In the genomic region with DNA sequence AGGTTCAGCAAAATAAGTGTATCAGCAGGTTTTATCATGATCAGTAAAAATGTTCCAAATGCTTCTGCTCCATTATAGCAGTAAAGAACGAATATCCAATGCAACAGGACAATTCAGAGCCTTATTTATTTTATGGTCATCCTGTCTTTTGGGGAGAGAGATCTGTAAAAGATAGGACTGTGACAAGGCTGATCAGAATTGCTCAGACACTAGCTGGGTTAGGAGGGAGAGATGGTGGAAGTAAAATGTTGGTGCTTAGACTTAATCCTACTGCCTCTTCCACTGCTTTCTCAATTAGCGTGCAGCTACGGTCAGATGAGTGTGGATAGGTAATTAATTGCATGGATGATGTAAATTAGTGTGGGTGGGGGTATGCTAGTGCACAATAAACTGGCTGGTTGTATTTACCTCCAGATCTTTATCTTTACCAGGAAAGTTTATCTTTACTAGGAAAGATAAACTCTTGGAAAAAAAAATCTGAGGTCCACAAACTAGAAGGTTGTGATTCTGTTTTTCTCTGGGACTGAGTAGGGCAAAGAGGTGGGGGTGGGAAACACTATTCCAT, we compare ENCODE assay signal across 10 cellular contexts. TPM values are rescaled to one million over a fixed set of nuclear protein-coding genes. Genes with fewer than 3 reads are reported as not detected.
DNase-seq lines count a peak whose midpoint lies in the region; TF ChIP-seq lines count a peak whose summit lies in the region.
"Had no signal": no experiment of that assay in that cellular context is flagged by ENCODE, and none has a peak within 500 bp of the region (broad histone marks: within the 10 kb centered on the region; RNA-seq: fewer than 3 reads in every experiment).

No MANE protein-coding gene starts in this region.

- H3K27ac ChIP-seq in A673 (ENCODE audit: low read depth, low read length, poor library complexity, severe bottlenecking): no peak overlapping the region
- no peak overlapping the region for H3K27ac ChIP-seq in DOHH2 (ENCODE audit: low read depth, low read length)
- no peak overlapping the region for H3K27ac ChIP-seq in RWPE1

- H3K27me3 ChIP-seq in A673 (replicated peaks; ENCODE audit: insufficient read depth, low read depth, low read length, poor library complexity): no peaks in the 10 kb centered on the region
- no peaks in the 10 kb centered on the region for H3K27me3 ChIP-seq in DOHH2 (ENCODE audit: control insufficient read depth, low read length)

- intact Hi-C loops in A673 (cut with micrococcal nuclease; ENCODE audit: unreplicated experiment): no loop called here

- H3K4me1 ChIP-seq in A673 (ENCODE audit: insufficient read depth, low read length, poor library complexity, severe bottlenecking) (peaks cover 9% of the 10 kb centered on the region), DOHH2 (ENCODE audit: control insufficient read depth, low read length) (peaks cover 26% of the 10 kb centered on the region)

- TF ChIP-seq CTCF in A673 (conservative IDR thresholded peaks at IDR 0.05; ENCODE audit: low read depth, low read length) (no peak), DOHH2 (IDR thresholded peaks at IDR 0.05; ENCODE audit: low read depth, low read length, poor library complexity, severe bottlenecking) (no peak), WI38 (IDR thresholded peaks at IDR 0.05; ENCODE audit: low read depth, low read length) (no peak), fibroblast of the aortic adventitia (IDR thresholded peaks at IDR 0.05; ENCODE audit: insufficient read depth, low read length) (no peak), RWPE1 (conservative IDR thresholded peaks at IDR 0.05; ENCODE audit: low read depth) (no peak)

- CTCF ChIA-PET in A673 (lab: Charles Lee) (interaction anchor here (0.6 kb wide), 1 partner anchor 95 kb away, joined by 3 read pairs; no protein-coding TSS in a partner anchor), RWPE1 (lab: Yijun Ruan, JAX) (interaction anchor here (0.6 to 1.8 kb wide), 2 partner anchors 19 to 66 kb away, joined by 3 to 7 read pairs; no protein-coding TSS in a partner anchor)

- H3K36me3 ChIP-seq in A673 (ENCODE audit: insufficient read depth, low read length, poor library complexity, severe bottlenecking) (peaks cover 5% of the 10 kb centered on the region), DOHH2 (ENCODE audit: control insufficient read depth, low read length) (peaks cover 23% of the 10 kb centered on the region)

- peak overlapping the region; percentile 76 for H3K4me2 ChIP-seq in DOHH2 (ENCODE audit: low read length)

- DNase-seq in A673 (ENCODE audit: low spot score) (no peak), fibroblast of the aortic adventitia (ENCODE audit: low read depth) (no peak), UCSD-AML1 (lab: John Stamatoyannopoulos, UW; ENCODE audit: unreplicated experiment) (no peak), NCI-H2196 (lab: John Stamatoyannopoulos, UW; ENCODE audit: unreplicated experiment) (no peak), RWPE1 (ENCODE audit: low spot score) (no peak)
- DNase-seq in stimulated activated CD4-positive, alpha-beta T cell treated with anti-CD3 and anti-CD28 coated beads, Interleukin-4, amount 100 ng/mL, for 1 hour: no peak
- DNase-seq: KG1, small intestine had no signal

- peaks cover 4% of the 10 kb centered on the region; the same call in 1 of the 2 replicates for H3F3A ChIP-seq in DOHH2 (ENCODE audit: control insufficient read depth, insufficient read depth)

- no TSS peak for BruUV-seq in A673 (replicated peaks; lab: Mats Ljungman, UMichigan)

- peak overlapping the region; percentile 69 for H3K4me3 ChIP-seq in A673 (ENCODE audit: low read depth, low read length, poor library complexity, severe bottlenecking)
- H3K4me3 ChIP-seq in DOHH2 (ENCODE audit: low read length): peak overlapping the region; percentile 89
- H3K4me3 ChIP-seq in WI38 (ENCODE audit: low read depth, low read length): peak overlapping the region; percentile 91
- peak overlapping the region; percentile 98 for H3K4me3 ChIP-seq in fibroblast of the aortic adventitia (ENCODE audit: low read depth, low read length)

- POLR2A ChIA-PET in A673 (lab: Charles Lee; ENCODE audit: low non-redundant PET): no interaction called here
- POLR2A ChIA-PET in RWPE1 (lab: Yijun Ruan, JAX; ENCODE audit: low non-redundant PET): no interaction called here

- peaks cover 28% of the 10 kb centered on the region for H3K79me2 ChIP-seq in DOHH2 (ENCODE audit: control insufficient read depth, low read length)

- no peaks in the 10 kb centered on the region for H3K9me2 ChIP-seq in DOHH2 (replicated peaks; ENCODE audit: control insufficient read depth, low read length)

- H3K9me3 ChIP-seq in A673 (ENCODE audit: low read depth, low read length, poor library complexity, severe bottlenecking) (no peaks in the 10 kb centered on the region), DOHH2 (ENCODE audit: control insufficient read depth, insufficient read depth, low read length) (no peaks in the 10 kb centered on the region)

- H4K20me1 ChIP-seq in DOHH2 (ENCODE audit: control insufficient read depth, insufficient read depth, low read depth, low read length): no peaks in the 10 kb centered on the region

RNA-seq across cellular contexts. Expression of gene EID1, which starts 2.2 kb away (rescaled TPM):
- total RNA-seq in A673 (2021): 128 and 137 TPM in 2 replicates
- 253 and 674 TPM in 2 replicates for total RNA-seq in fibroblast of the aortic adventitia (ENCODE audit: low replicate concordance)
